1 cellular context compared by ENCODE assay signal in the genomic region with DNA sequence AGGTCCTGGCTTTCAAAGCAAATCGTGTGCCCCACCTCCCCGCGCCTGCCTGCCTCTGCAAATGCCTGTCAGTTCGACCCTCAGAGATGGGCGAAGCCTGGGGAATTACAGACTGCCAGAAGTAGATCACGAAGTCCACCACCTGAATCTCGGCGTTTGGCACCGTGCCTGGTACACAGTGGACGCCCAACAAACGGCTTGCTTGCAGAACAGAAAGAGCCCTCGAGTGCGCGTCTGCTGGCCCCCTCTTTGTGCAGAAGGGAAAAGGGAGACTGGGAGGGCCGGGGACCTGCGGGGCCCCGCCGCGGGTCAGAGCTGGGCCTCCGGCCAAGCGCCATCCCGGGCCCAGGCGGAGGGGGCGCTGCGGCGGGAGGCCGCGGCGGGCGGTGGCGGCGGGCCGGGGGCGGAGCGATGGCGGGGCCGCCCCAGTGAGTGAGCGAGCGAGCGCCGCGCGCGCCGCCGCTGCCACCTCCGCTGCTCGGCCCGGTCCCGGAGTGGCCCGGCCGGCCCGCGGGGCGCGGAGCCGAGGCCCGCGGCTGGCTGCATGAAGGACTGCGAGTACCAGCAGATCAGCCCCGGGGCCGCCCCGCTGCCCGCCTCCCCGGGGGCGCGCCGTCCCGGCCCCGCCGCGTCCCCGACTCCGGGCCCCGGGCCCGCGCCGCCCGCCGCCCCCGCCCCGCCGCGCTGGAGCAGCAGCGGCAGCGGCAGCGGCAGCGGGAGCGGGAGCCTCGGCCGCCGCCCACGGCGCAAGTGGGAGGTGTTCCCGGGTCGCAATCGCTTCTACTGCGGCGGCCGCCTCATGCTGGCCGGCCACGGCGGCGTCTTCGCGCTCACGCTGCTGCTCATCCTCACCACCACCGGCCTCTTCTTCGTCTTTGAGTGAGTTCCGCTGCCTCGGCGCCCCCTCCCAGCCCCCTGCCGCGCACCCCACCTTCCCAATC.
TF ChIP-seq lines count a peak whose summit lies in the region.

ZDHHC18 (plus strand) TSS at position 428 of the 941 bp plus-strand sequence; CDS start at position 545, 117 bp downstream.

TF ChIP-seq in A549, 52 proteins besides CTCF, POLR2A, EP300 and RAD21 (continued from another document):
- TF ChIP-seq, protein P1, sequence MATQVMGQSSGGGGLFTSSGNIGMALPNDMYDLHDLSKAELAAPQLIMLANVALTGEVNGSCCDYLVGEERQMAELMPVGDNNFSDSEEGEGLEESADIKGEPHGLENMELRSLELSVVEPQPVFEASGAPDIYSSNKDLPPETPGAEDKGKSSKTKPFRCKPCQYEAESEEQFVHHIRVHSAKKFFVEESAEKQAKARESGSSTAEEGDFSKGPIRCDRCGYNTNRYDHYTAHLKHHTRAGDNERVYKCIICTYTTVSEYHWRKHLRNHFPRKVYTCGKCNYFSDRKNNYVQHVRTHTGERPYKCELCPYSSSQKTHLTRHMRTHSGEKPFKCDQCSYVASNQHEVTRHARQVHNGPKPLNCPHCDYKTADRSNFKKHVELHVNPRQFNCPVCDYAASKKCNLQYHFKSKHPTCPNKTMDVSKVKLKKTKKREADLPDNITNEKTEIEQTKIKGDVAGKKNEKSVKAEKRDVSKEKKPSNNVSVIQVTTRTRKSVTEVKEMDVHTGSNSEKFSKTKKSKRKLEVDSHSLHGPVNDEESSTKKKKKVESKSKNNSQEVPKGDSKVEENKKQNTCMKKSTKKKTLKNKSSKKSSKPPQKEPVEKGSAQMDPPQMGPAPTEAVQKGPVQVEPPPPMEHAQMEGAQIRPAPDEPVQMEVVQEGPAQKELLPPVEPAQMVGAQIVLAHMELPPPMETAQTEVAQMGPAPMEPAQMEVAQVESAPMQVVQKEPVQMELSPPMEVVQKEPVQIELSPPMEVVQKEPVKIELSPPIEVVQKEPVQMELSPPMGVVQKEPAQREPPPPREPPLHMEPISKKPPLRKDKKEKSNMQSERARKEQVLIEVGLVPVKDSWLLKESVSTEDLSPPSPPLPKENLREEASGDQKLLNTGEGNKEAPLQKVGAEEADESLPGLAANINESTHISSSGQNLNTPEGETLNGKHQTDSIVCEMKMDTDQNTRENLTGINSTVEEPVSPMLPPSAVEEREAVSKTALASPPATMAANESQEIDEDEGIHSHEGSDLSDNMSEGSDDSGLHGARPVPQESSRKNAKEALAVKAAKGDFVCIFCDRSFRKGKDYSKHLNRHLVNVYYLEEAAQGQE (IDR thresholded peaks at IDR 0.05), result no peak
